12 cellular contexts compared by ENCODE assay signal in genomic region chr10:78579995-78580394, GRCh38.
DNase-seq lines count a peak whose midpoint lies in the region; ATAC-seq, FAIRE-seq and TF ChIP-seq lines count a peak whose summit lies in the region.
"Had no signal": no experiment of that assay in that cellular context is flagged by ENCODE, and none has a peak within 500 bp of the region (broad histone marks: within the 10 kb centered on the region; RNA-seq: fewer than 3 reads in every experiment).

No MANE protein-coding gene starts in this region.

- H3K27ac ChIP-seq in astrocyte (ENCODE audit: low read depth, low read length) (no peak overlapping the region), testis (no peak overlapping the region)
- no peak overlapping the region for H3K27ac ChIP-seq in CD8-positive, alpha-beta T cell (ENCODE audit: low read depth, low read length)
- H3K27ac ChIP-seq: A549 had no signal

- TF ChIP-seq POLR2A in testis (IDR thresholded peaks at IDR 0.05) = no peak

- DNase-seq in NCI-H510A treated with DMSO at 0.1 percent for 48 hours (lab: John Stamatoyannopoulos, UW) (peak; percentile 82), NCI-H510A (lab: John Stamatoyannopoulos, UW) (no peak), astrocyte (ENCODE audit: low read depth) (peak; percentile 74), hippocampal formation (lab: John Stamatoyannopoulos, UW) (peak; percentile 83 to 87), testis (peak; percentile 87), GM20000 (ENCODE audit: low spot score) (no peak), ecto neural progenitor cell (ENCODE audit: low spot score) (no peak)
- no peak for DNase-seq in CD8-positive, alpha-beta T cell
- DNase-seq: activated T-cell treated with anti-CD3 and anti-CD28 coated beads, Interleukin-2, amount 50 U/mL, for 24 hours; SW 1271 had no signal

- POLR2A ChIA-PET in CD8-positive, alpha-beta T cell (lab: Charles Lee) = no interaction called here

- no peak overlapping the region for H3K4me2 ChIP-seq in astrocyte (ENCODE audit: low read length)
- H3K4me2 ChIP-seq: A549 had no signal

- H3K4me3 ChIP-seq in astrocyte (ENCODE audit: insufficient read depth, low read depth, low read length) (no peak overlapping the region), testis (no peak overlapping the region)
- H3K4me3 ChIP-seq in CD8-positive, alpha-beta T cell (ENCODE audit: low read depth, low read length) = no peak overlapping the region
- H3K4me3 ChIP-seq: A549, K562 had no signal

- intact Hi-C loops in testis (cut with DNase I; ENCODE audit: low total_unique reads) = no loop called here
- intact Hi-C loops in CD8-positive, alpha-beta T cell (cut with DNase I, micrococcal nuclease) = no loop called here

- H3K79me2 ChIP-seq in astrocyte (ENCODE audit: insufficient read depth, low read length) = no peaks in the 10 kb centered on the region

- no peak overlapping the region for H3K9ac ChIP-seq in astrocyte (ENCODE audit: low read length)

- peaks cover 10% of the 10 kb centered on the region for H3K4me1 ChIP-seq in astrocyte (ENCODE audit: insufficient read depth, low read length)
- H3K4me1 ChIP-seq in testis = no peaks in the 10 kb centered on the region
- no peaks in the 10 kb centered on the region for H3K4me1 ChIP-seq in CD8-positive, alpha-beta T cell (ENCODE audit: insufficient read depth, low read length)
- H3K4me1 ChIP-seq: A549 had no signal

- no peaks in the 10 kb centered on the region for H3K9me3 Mint-ChIP-seq in astrocyte (ENCODE audit: unreplicated experiment)
- H3K9me3 Mint-ChIP-seq in CD8-positive, alpha-beta T cell = no peaks in the 10 kb centered on the region
- H3K9me3 Mint-ChIP-seq: activated T-cell treated with anti-CD3 and anti-CD28 coated beads, Interleukin-2, amount 50 U/mL, for 24 hours had no signal

- H3K4me1 Mint-ChIP-seq in astrocyte (ENCODE audit: low read depth, unreplicated experiment) = no peaks in the 10 kb centered on the region
- no peaks in the 10 kb centered on the region for H3K4me1 Mint-ChIP-seq in CD8-positive, alpha-beta T cell (ENCODE audit: low read depth)

- CTCF ChIA-PET in CD8-positive, alpha-beta T cell (lab: Charles Lee) = no interaction called here

- no peak for FAIRE-seq in astrocyte (lab: Jason Lieb, UNC)
- FAIRE-seq: A549, K562 had no signal

- H2AFZ ChIP-seq in astrocyte (ENCODE audit: low read depth, low read length) = no peak overlapping the region

- H3K4me3 Mint-ChIP-seq in astrocyte (ENCODE audit: unreplicated experiment) = no peak overlapping the region
- H3K4me3 Mint-ChIP-seq in CD8-positive, alpha-beta T cell = no peak overlapping the region
- H3K4me3 Mint-ChIP-seq: activated T-cell treated with anti-CD3 and anti-CD28 coated beads, Interleukin-2, amount 50 U/mL, for 24 hours had no signal

- no peak for TF ChIP-seq CTCF in astrocyte (IDR thresholded peaks at IDR 0.05; ENCODE audit: insufficient read depth, low read depth, low read length)
- TF ChIP-seq CTCF in testis (IDR thresholded peaks at IDR 0.05) = no peak
- TF ChIP-seq CTCF in GM20000 (IDR thresholded peaks at IDR 0.05; ENCODE audit: extremely low read depth, missing control alignments) = no peak
- no peak for TF ChIP-seq CTCF in CD8-positive, alpha-beta T cell (IDR thresholded peaks at IDR 0.05)

- peaks cover 9% of the 10 kb centered on the region for H3K27me3 ChIP-seq in astrocyte (ENCODE audit: insufficient read depth, low read length)
- H3K27me3 ChIP-seq in testis = no peaks in the 10 kb centered on the region
- no peaks in the 10 kb centered on the region for H3K27me3 ChIP-seq in CD8-positive, alpha-beta T cell (ENCODE audit: insufficient read depth, low read length)

- WGBS in testis, 2 donors = 45 to 64% methylated on average over 4 of the region's 4 CpGs

- no peaks in the 10 kb centered on the region for H3K9me3 ChIP-seq in astrocyte (ENCODE audit: insufficient read depth, low read depth, low read length)
- H3K9me3 ChIP-seq in testis = no peaks in the 10 kb centered on the region
- no peaks in the 10 kb centered on the region for H3K9me3 ChIP-seq in CD8-positive, alpha-beta T cell (ENCODE audit: low read length)
- H3K9me3 ChIP-seq: A549 had no signal

- H3K36me3 ChIP-seq in astrocyte (ENCODE audit: insufficient read depth, low read length) (no peaks in the 10 kb centered on the region), testis (ENCODE audit: low read depth, missing control alignments) (no peaks in the 10 kb centered on the region)
- no peaks in the 10 kb centered on the region for H3K36me3 ChIP-seq in CD8-positive, alpha-beta T cell (ENCODE audit: insufficient read depth, low read length)

- H3K36me3 Mint-ChIP-seq in astrocyte (ENCODE audit: low read depth, unreplicated experiment) = no peaks in the 10 kb centered on the region
- H3K36me3 Mint-ChIP-seq in CD8-positive, alpha-beta T cell = no peaks in the 10 kb centered on the region

- H4K20me1 ChIP-seq in astrocyte (ENCODE audit: insufficient read depth, low read length) = no peaks in the 10 kb centered on the region

- peaks cover 56% of the 10 kb centered on the region for H3K27me3 Mint-ChIP-seq in astrocyte (ENCODE audit: low read depth, unreplicated experiment)
- H3K27me3 Mint-ChIP-seq in CD8-positive, alpha-beta T cell (ENCODE audit: low read depth) = no peaks in the 10 kb centered on the region
- H3K27me3 Mint-ChIP-seq: activated T-cell treated with anti-CD3 and anti-CD28 coated beads, Interleukin-2, amount 50 U/mL, for 24 hours had no signal

- no peak overlapping the region for H3K27ac Mint-ChIP-seq in astrocyte (ENCODE audit: unreplicated experiment)
- no peak overlapping the region for H3K27ac Mint-ChIP-seq in CD8-positive, alpha-beta T cell
- H3K27ac Mint-ChIP-seq: activated T-cell treated with anti-CD3 and anti-CD28 coated beads, Interleukin-2, amount 50 U/mL, for 24 hours had no signal

- no peak for ATAC-seq in CD8-positive, alpha-beta T cell
- ATAC-seq: A549, K562 had no signal

Comparison
In these comparisons a context has a peak if more than half of its experiments do, and no peak if none do; other contexts are left out.
1. DNase-seq: peak in NCI-H510A treated with DMSO at 0.1 percent for 48 hours (single experiment), astrocyte (single experiment), hippocampal formation (2 of 2) and testis (single experiment); none in NCI-H510A (single experiment), GM20000 (single experiment), ecto neural progenitor cell (single experiment) and CD8-positive, alpha-beta T cell (0 of 7).